ENCODE assay signal across 1 cellular context in the genomic region with DNA sequence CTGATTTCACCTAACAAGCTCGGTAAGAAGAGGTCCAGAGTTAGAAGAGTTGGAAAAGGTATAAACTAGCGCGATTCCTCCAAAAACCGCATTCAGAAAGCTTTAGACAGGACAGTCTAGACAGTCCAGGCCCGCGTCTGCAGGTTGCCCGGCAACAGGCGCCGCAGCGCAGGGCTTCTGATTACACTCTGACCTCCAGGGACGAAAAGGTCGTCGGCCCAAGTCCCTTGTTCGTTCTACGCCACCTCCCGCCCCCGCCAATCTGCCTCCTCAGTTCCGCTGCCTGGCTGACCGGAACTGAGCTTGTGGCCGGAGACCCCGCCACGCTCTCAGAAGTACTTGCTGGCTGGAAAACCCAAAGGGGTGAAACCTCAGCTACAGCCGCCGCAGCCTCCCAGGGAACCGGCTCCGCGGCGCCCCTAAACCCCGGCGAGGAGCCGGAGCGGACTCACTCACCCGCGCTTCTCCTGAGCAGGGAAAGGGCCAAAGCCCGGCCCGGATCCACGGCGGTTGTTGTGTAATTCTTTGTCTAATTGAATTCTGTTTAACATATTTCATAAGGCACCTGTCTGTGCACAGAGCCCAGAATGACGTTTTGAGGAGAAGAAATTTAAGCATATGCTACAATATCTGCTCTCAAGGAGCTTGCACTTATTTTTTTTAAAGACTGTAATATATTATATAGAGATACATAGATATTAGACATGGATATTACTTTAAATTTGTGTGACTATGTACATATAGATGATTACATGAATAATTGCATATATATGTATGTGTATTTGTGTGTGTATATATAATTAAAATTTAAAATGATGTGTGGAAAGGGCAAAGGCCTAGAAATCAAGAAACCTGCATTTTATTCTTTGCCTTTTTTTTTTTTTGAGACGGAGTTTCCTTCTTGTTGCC.
TF ChIP-seq lines count a peak whose summit lies in the region.

CAPS2 (minus strand) TSS at position 407 of the 909 bp plus-strand sequence. CDS start 3,826 bp downstream, outside the sequence.

TF ChIP-seq in HepG2, 621 proteins besides CTCF, POLR2A, EP300 and RAD21 (continued from another document and continues in another):
- TF ChIP-seq ZNF142 (CRISPR knock-in tag; IDR thresholded peaks at IDR 0.05), result no peak
- TF ChIP-seq, protein P1, sequence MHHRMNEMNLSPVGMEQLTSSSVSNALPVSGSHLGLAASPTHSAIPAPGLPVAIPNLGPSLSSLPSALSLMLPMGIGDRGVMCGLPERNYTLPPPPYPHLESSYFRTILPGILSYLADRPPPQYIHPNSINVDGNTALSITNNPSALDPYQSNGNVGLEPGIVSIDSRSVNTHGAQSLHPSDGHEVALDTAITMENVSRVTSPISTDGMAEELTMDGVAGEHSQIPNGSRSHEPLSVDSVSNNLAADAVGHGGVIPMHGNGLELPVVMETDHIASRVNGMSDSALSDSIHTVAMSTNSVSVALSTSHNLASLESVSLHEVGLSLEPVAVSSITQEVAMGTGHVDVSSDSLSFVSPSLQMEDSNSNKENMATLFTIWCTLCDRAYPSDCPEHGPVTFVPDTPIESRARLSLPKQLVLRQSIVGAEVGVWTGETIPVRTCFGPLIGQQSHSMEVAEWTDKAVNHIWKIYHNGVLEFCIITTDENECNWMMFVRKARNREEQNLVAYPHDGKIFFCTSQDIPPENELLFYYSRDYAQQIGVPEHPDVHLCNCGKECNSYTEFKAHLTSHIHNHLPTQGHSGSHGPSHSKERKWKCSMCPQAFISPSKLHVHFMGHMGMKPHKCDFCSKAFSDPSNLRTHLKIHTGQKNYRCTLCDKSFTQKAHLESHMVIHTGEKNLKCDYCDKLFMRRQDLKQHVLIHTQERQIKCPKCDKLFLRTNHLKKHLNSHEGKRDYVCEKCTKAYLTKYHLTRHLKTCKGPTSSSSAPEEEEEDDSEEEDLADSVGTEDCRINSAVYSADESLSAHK (CRISPR knock-in tag; IDR thresholded peaks at IDR 0.05; ENCODE audit: borderline replicate concordance), result no peak
- TF ChIP-seq ZC3H13 (CRISPR knock-in tag; IDR thresholded peaks at IDR 0.05), result no peak
- TF ChIP-seq TCF12 (IDR thresholded peaks at IDR 0.05), result no peak
- TF ChIP-seq TCF12 (CRISPR knock-in tag; IDR thresholded peaks at IDR 0.05), result no peak
- no peak for TF ChIP-seq ZFP37 (CRISPR knock-in tag; IDR thresholded peaks at IDR 0.05; ENCODE audit: borderline replicate concordance)
- TF ChIP-seq HNF1A (IDR thresholded peaks at IDR 0.05; ENCODE audit: low read depth), result no peak
- TF ChIP-seq HNF1A (CRISPR knock-in tag; IDR thresholded peaks at IDR 0.05; ENCODE audit: borderline replicate concordance), result no peak; the same call in 1 of the 2 replicates
- no peak for TF ChIP-seq HMGA1 (CRISPR knock-in tag; conservative IDR thresholded peaks at IDR 0.05)
- no peak for TF ChIP-seq MEF2D (CRISPR knock-in tag; IDR thresholded peaks at IDR 0.05)
- peak; percentile 62; the same call in 1 of the 2 replicates for TF ChIP-seq HNF4A (CRISPR knock-in tag; IDR thresholded peaks at IDR 0.05)
- no peak; the same call in 1 of the 2 replicates for TF ChIP-seq ZNF749 (CRISPR knock-in tag; IDR thresholded peaks at IDR 0.05; ENCODE audit: borderline replicate concordance)
- TF ChIP-seq TEAD2 (CRISPR knock-in tag; IDR thresholded peaks at IDR 0.05), result no peak
- no peak for TF ChIP-seq ZNF317 (CRISPR knock-in tag; IDR thresholded peaks at IDR 0.05)
- no peak for TF ChIP-seq ZNF44 (CRISPR knock-in tag; IDR thresholded peaks at IDR 0.05)
- 0 out of 2 replicates have a peak, but pooled peaks have one; percentile 43 for TF ChIP-seq ZNF543 (CRISPR knock-in tag; IDR thresholded peaks at IDR 0.05)
- no peak for TF ChIP-seq ZNF616 (CRISPR knock-in tag; IDR thresholded peaks at IDR 0.05; ENCODE audit: low read depth)
- peak; percentile 19; the same call in 1 of the 2 replicates for TF ChIP-seq ZNF598 (CRISPR knock-in tag; IDR thresholded peaks at IDR 0.05; ENCODE audit: borderline replicate concordance)
- TF ChIP-seq ARNT2 (CRISPR knock-in tag; IDR thresholded peaks at IDR 0.05; ENCODE audit: low read depth), result 0 out of 2 replicates have a peak, but pooled peaks have one; percentile 45
- no peak for TF ChIP-seq AFF4 (CRISPR knock-in tag; IDR thresholded peaks at IDR 0.05)
- TF ChIP-seq ZSCAN21 (CRISPR knock-in tag; IDR thresholded peaks at IDR 0.05; ENCODE audit: borderline replicate concordance), result 0 out of 2 replicates have a peak, but pooled peaks have one; percentile 33
- no peak for TF ChIP-seq RNF219 (CRISPR knock-in tag; IDR thresholded peaks at IDR 0.05)
- no peak for TF ChIP-seq ZZZ3 (CRISPR knock-in tag; IDR thresholded peaks at IDR 0.05; ENCODE audit: borderline replicate concordance)
- no peak for TF ChIP-seq SETDB1 (CRISPR knock-in tag; IDR thresholded peaks at IDR 0.05; ENCODE audit: borderline replicate concordance)
- TF ChIP-seq ZNF251 (CRISPR knock-in tag; IDR thresholded peaks at IDR 0.05), result no peak
- peak; percentile 66 for TF ChIP-seq RXRB (CRISPR knock-in tag; IDR thresholded peaks at IDR 0.05; ENCODE audit: borderline replicate concordance)
- 0 out of 2 replicates have a peak, but pooled peaks have one; percentile 36 for TF ChIP-seq SP140L (CRISPR knock-in tag; IDR thresholded peaks at IDR 0.05; ENCODE audit: borderline replicate concordance)
- TF ChIP-seq, protein P2, sequence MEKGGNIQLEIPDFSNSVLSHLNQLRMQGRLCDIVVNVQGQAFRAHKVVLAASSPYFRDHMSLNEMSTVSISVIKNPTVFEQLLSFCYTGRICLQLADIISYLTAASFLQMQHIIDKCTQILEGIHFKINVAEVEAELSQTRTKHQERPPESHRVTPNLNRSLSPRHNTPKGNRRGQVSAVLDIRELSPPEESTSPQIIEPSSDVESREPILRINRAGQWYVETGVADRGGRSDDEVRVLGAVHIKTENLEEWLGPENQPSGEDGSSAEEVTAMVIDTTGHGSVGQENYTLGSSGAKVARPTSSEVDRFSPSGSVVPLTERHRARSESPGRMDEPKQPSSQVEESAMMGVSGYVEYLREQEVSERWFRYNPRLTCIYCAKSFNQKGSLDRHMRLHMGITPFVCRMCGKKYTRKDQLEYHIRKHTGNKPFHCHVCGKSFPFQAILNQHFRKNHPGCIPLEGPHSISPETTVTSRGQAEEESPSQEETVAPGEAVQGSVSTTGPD (CRISPR knock-in tag; IDR thresholded peaks at IDR 0.05), result no peak
- no peak for TF ChIP-seq STAT5B (CRISPR knock-in tag; IDR thresholded peaks at IDR 0.05)
- TF ChIP-seq ZNF839 (CRISPR knock-in tag; IDR thresholded peaks at IDR 0.05; ENCODE audit: borderline replicate concordance), result peak; percentile 47; the same call in 1 of the 2 replicates
- no peak for TF ChIP-seq MATR3 (CRISPR knock-in tag; IDR thresholded peaks at IDR 0.05)
- no peak for TF ChIP-seq ZNF446 (CRISPR knock-in tag; IDR thresholded peaks at IDR 0.05)
- no peak for TF ChIP-seq ZNF205 (CRISPR knock-in tag; IDR thresholded peaks at IDR 0.05)
